9 cellular contexts compared by ENCODE assay signal in genomic region chr1:154860154-154860870, GRCh38. TPM values are rescaled to one million over a fixed set of nuclear protein-coding genes. Genes with fewer than 3 reads are reported as not detected.
DNase-seq lines count a peak whose midpoint lies in the region; ATAC-seq and TF ChIP-seq lines count a peak whose summit lies in the region.
"Had no signal": no experiment of that assay in that cellular context is flagged by ENCODE, and none has a peak within 500 bp of the region (broad histone marks: within the 10 kb centered on the region; RNA-seq: fewer than 3 reads in every experiment).

No MANE protein-coding gene starts in this region.

- peaks cover 8% of the 10 kb centered on the region for H3K27me3 Mint-ChIP-seq in activated CD8-positive, alpha-beta T cell treated with anti-CD3 and anti-CD28 coated beads for 36 hours

- DNase-seq in CMK (ENCODE audit: low read depth) (peak; percentile 58), HK-2 (ENCODE audit: unreplicated experiment) (no peak), DMS153 (lab: John Stamatoyannopoulos, UW) (no peak)
- no peak for DNase-seq in activated CD8-positive, alpha-beta T cell treated with anti-CD3 and anti-CD28 coated beads for 36 hours
- DNase-seq in central memory CD4-positive, alpha-beta T cell = no peak
- no peak for DNase-seq in stimulated activated naive CD4-positive, alpha-beta T cell (lab: John Stamatoyannopoulos, UW)

- CTCF ChIA-PET in activated CD8-positive, alpha-beta T cell treated with anti-CD3 and anti-CD28 coated beads for 36 hours (lab: Charles Lee) = interaction anchor here (1.1 to 3.3 kb wide), 4 partner anchors 11 to 301 kb away, joined by 3 to 10 read pairs (median 4); no protein-coding TSS in a partner anchor

- POLR2A ChIA-PET in activated CD8-positive, alpha-beta T cell treated with anti-CD3 and anti-CD28 coated beads for 36 hours (lab: Charles Lee) = interaction anchor here (0.8 to 1.7 kb wide), 3 partner anchors 12 to 131 kb away, joined by 3 to 7 read pairs (median 3); no protein-coding TSS in a partner anchor

- peak overlapping the region; percentile 85 for H3K27ac Mint-ChIP-seq in activated CD8-positive, alpha-beta T cell treated with anti-CD3 and anti-CD28 coated beads for 36 hours
- H3K27ac Mint-ChIP-seq: activated naive CD8-positive, alpha-beta T cell had no signal

- peak; percentile 71 for ATAC-seq in GM19324 (IDR thresholded peaks at IDR 0.05; ENCODE audit: low FRiP score, unreplicated experiment)
- ATAC-seq in HG03135 (IDR thresholded peaks at IDR 0.05; ENCODE audit: unreplicated experiment) = peak; percentile 74
- no peak for ATAC-seq in activated CD8-positive, alpha-beta T cell treated with anti-CD3 and anti-CD28 coated beads for 36 hours

- no peaks in the 10 kb centered on the region for H3K9me3 Mint-ChIP-seq in activated CD8-positive, alpha-beta T cell treated with anti-CD3 and anti-CD28 coated beads for 36 hours

- H3K4me3 Mint-ChIP-seq in activated CD8-positive, alpha-beta T cell treated with anti-CD3 and anti-CD28 coated beads for 36 hours = no peak overlapping the region
- H3K4me3 Mint-ChIP-seq: activated naive CD8-positive, alpha-beta T cell had no signal

- intact Hi-C loops in activated CD8-positive, alpha-beta T cell treated with anti-CD3 and anti-CD28 coated beads for 36 hours (cut with micrococcal nuclease) = no loop called here

- H3K4me1 Mint-ChIP-seq in activated CD8-positive, alpha-beta T cell treated with anti-CD3 and anti-CD28 coated beads for 36 hours (ENCODE audit: low read depth) = peaks cover 39% of the 10 kb centered on the region

- no peak for TF ChIP-seq CTCF in activated CD8-positive, alpha-beta T cell treated with anti-CD3 and anti-CD28 coated beads for 36 hours (IDR thresholded peaks at IDR 0.05)

- no peaks in the 10 kb centered on the region for H3K36me3 Mint-ChIP-seq in activated CD8-positive, alpha-beta T cell treated with anti-CD3 and anti-CD28 coated beads for 36 hours (ENCODE audit: low read depth)
- H3K36me3 Mint-ChIP-seq: activated naive CD8-positive, alpha-beta T cell had no signal

RNA-seq across cellular contexts. Expression of gene KCNN3, which starts 9.8 kb away (rescaled TPM):
- total RNA-seq in activated CD8-positive, alpha-beta T cell treated with anti-CD3 and anti-CD28 coated beads for 36 hours = under 1 TPM in 1 of 2 experiments, not detected in 1; 0.11 TPM
